Comparison of ENCODE assay signal across 28 cellular contexts in genomic region chr7:51150193-51150592, GRCh38.
"Had no signal": no experiment of that assay in that cellular context is flagged by ENCODE, and none has a peak within 500 bp of the region (broad histone marks: within the 10 kb centered on the region; RNA-seq: fewer than 3 reads in every experiment).

No MANE protein-coding gene starts in this region.

- ATAC-seq: effector memory CD8-positive, alpha-beta T cell; esophagus mucosa; foreskin keratinocyte; gastrocnemius medialis; gastroesophageal sphincter; heart left ventricle; heart right ventricle had no signal

- H3K4me3 ChIP-seq: colonic mucosa, coronary artery, dorsolateral prefrontal cortex, esophagus squamous epithelium, gastrocnemius medialis, gastroesophageal sphincter, heart left ventricle, heart right ventricle, hepatocyte had no signal

- H3K4me1 ChIP-seq: colonic mucosa, esophagus squamous epithelium, foreskin keratinocyte, gastrocnemius medialis had no signal

- H3K27me3 ChIP-seq: colonic mucosa, dorsolateral prefrontal cortex, esophagus squamous epithelium, gastrocnemius medialis, gastroesophageal sphincter, heart left ventricle, hepatocyte had no signal

- H3K27me3 Mint-ChIP-seq: dendritic cell treated with granulocyte-macrophage colony-stimulating factor and Interleukin-4, amounts not matched to agents 40 ng/mL and 50 ng/mL, for 4 days had no signal

- H3K9me3 ChIP-seq: colonic mucosa, gastrocnemius medialis had no signal

- H3K27ac ChIP-seq: colonic mucosa, coronary artery, epithelial cell of prostate, esophagus squamous epithelium, foreskin keratinocyte, gastroesophageal sphincter, hepatocyte had no signal

- FAIRE-seq: colon, endometrium, endothelial cell of umbilical vein, frontal cortex had no signal

- DNase-seq: colonic mucosa; cortex of kidney; dermis blood vessel endothelial cell; dorsolateral prefrontal cortex; effector CD4-positive, alpha-beta T cell; effector CD8-positive, alpha-beta T cell; effector memory CD4-positive, alpha-beta T cell; effector memory CD8-positive, alpha-beta T cell; endodermal cell; erythroblast; esophagus squamous epithelium; foreskin fibroblast; foreskin keratinocyte; foreskin melanocyte; gastrocnemius medialis; glutamatergic neuron; heart left ventricle; heart right ventricle had no signal

- H3K27ac Mint-ChIP-seq: dendritic cell treated with granulocyte-macrophage colony-stimulating factor and Interleukin-4, amounts not matched to agents 40 ng/mL and 50 ng/mL, for 4 days; effector memory CD8-positive, alpha-beta T cell; endodermal cell had no signal

- H3K4me3 Mint-ChIP-seq: dendritic cell treated with granulocyte-macrophage colony-stimulating factor and Interleukin-4, amounts not matched to agents 40 ng/mL and 50 ng/mL, for 4 days; effector memory CD8-positive, alpha-beta T cell; endodermal cell had no signal

- H3K36me3 ChIP-seq: colonic mucosa, esophagus squamous epithelium, gastrocnemius medialis, gastroesophageal sphincter, heart left ventricle had no signal

- H3K4me1 Mint-ChIP-seq: endodermal cell had no signal
